ENCODE assay signal across 8 cellular contexts in the genomic region with DNA sequence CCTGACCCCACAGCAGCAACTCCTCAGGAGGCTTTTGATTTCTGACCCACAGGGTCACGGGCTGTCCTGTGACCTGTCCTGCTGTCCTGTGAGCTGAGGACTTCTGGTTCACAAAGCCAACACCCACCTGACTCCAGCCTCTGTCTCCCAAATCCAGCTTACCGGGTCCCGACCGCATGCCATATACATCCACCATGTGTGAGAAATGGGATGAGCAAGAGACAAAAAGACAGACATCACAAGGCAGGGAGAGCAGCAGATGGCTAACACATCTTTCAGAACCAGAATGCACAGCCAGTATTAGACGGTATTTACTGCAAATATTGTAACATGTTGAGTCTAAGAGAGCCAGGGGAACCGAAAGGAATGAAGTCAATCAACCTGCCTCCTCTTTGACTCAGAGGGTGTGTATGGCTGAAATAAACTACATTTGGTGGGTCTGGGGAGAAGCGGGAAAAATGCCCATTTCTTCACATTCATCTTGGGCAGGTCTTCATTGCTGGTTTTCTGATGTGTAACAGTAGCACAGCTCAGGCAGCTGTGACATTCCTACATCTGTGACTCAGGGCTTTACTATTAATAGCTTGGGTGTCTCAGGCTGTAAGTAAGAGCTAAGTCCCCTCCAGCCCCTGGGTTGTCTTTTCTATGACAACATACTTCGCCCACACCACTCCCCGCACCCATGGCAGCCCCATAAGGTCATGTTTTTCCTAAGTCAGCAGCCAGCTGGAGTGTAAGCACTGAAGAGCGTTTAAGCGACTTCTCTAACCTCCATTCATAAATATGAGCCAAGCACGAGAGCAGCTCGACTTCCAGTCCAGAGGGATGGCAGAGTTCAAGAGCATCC. TPM values are rescaled to one million over a fixed set of nuclear protein-coding genes. Genes with fewer than 3 reads are reported as not detected.
DNase-seq lines count a peak whose midpoint lies in the region; ATAC-seq and TF ChIP-seq lines count a peak whose summit lies in the region.

No MANE protein-coding gene starts in this region.

- peak overlapping the region; percentile 74 to 79 for H3K27ac ChIP-seq in breast epithelium
- H3K27ac ChIP-seq in layer of hippocampus (ENCODE audit: low read depth, low read length), result peak overlapping the region; percentile 32
- H3K27ac ChIP-seq in thyroid gland, result peak overlapping the region; percentile 90 to 95 (median 92)
- H3K27ac ChIP-seq in CD8-positive, alpha-beta T cell (ENCODE audit: low read depth, low read length), result no peak overlapping the region

- H3K36me3 Mint-ChIP-seq in CD8-positive, alpha-beta T cell, result no peaks in the 10 kb centered on the region

- H3K4me1 ChIP-seq in ES-I3 (ENCODE audit: insufficient read depth, low read length) (peaks cover 29% of the 10 kb centered on the region), breast epithelium (peaks cover 0 to 13% of the 10 kb centered on the region in 2 donors), thyroid gland (peaks cover 33 to 47% of the 10 kb centered on the region in 2 donors)
- H3K4me1 ChIP-seq in CD8-positive, alpha-beta T cell (ENCODE audit: insufficient read depth, low read length), result peaks cover 12% of the 10 kb centered on the region

- intact Hi-C loops in breast epithelium (cut with DNase I; ENCODE audit: low total_unique reads) (no loop called here), thyroid gland (cut with DNase I) (loop anchor here (10.0 kb wide), 1 partner anchor 62 kb away; no protein-coding TSS in a partner anchor)
- intact Hi-C loops in CD8-positive, alpha-beta T cell (cut with DNase I, micrococcal nuclease), result no loop called here

- H3K9ac ChIP-seq in ES-I3 (ENCODE audit: low read depth, low read length), result peak overlapping the region; percentile 85; the same call in 1 of the 2 replicates

- no peak for ATAC-seq in CD8-positive, alpha-beta T cell
- ATAC-seq in GM19455 (IDR thresholded peaks at IDR 0.05; ENCODE audit: unreplicated experiment), result no peak
- no peak for ATAC-seq in HG03460 (IDR thresholded peaks at IDR 0.05; ENCODE audit: unreplicated experiment)

- POLR2A ChIA-PET in CD8-positive, alpha-beta T cell (lab: Charles Lee), result no interaction called here

- H3K9me3 Mint-ChIP-seq in CD8-positive, alpha-beta T cell, result no peaks in the 10 kb centered on the region

- TF ChIP-seq CTCF in breast epithelium (IDR thresholded peaks at IDR 0.05) (no peak), thyroid gland (IDR thresholded peaks at IDR 0.05) (no peak)
- TF ChIP-seq CTCF in CD8-positive, alpha-beta T cell (IDR thresholded peaks at IDR 0.05), result no peak

- H3K36me3 ChIP-seq in ES-I3 (ENCODE audit: insufficient read depth, low read length), result no peaks in the 10 kb centered on the region
- H3K36me3 ChIP-seq in breast epithelium, result no peaks in the 10 kb centered on the region
- no peaks in the 10 kb centered on the region for H3K36me3 ChIP-seq in thyroid gland
- H3K36me3 ChIP-seq in CD8-positive, alpha-beta T cell (ENCODE audit: insufficient read depth, low read length), result no peaks in the 10 kb centered on the region

- CTCF ChIA-PET in CD8-positive, alpha-beta T cell (lab: Charles Lee), result no interaction called here

- H3K27me3 Mint-ChIP-seq in CD8-positive, alpha-beta T cell (ENCODE audit: low read depth), result peaks cover 53% of the 10 kb centered on the region

- H3K4me3 Mint-ChIP-seq in CD8-positive, alpha-beta T cell, result no peak overlapping the region

- H3K27me3 ChIP-seq in breast epithelium (no peaks in the 10 kb centered on the region), layer of hippocampus (ENCODE audit: control insufficient read depth, insufficient read depth, low read length) (peaks cover 4% of the 10 kb centered on the region), thyroid gland (no peaks in the 10 kb centered on the region)
- peaks cover 19% of the 10 kb centered on the region for H3K27me3 ChIP-seq in CD8-positive, alpha-beta T cell (ENCODE audit: insufficient read depth, low read length)

- 33 to 48% methylated on average over 12 to 13 of the region's 13 CpGs for WGBS in thyroid gland, 2 donors

- DNase-seq in HT-29 (ENCODE audit: low spot score), result peak; percentile 64
- DNase-seq in breast epithelium (ENCODE audit: low spot score in 2 of 2), result no peak
- DNase-seq in thyroid gland, result peak; percentile 83 to 85
- no peak for DNase-seq in CD8-positive, alpha-beta T cell

- H3K9me3 ChIP-seq in ES-I3 (ENCODE audit: control insufficient read depth, insufficient read depth, low read length), result no peaks in the 10 kb centered on the region
- H3K9me3 ChIP-seq in breast epithelium, result no peaks in the 10 kb centered on the region
- no peaks in the 10 kb centered on the region for H3K9me3 ChIP-seq in thyroid gland
- no peaks in the 10 kb centered on the region for H3K9me3 ChIP-seq in CD8-positive, alpha-beta T cell (ENCODE audit: low read length)

- H3K4me3 ChIP-seq in breast epithelium, result peak overlapping the region in 2 of 3 donors; percentile 60 to 72
- H3K4me3 ChIP-seq in thyroid gland (replicated peaks in 1 of 3), result no peak overlapping the region
- H3K4me3 ChIP-seq in CD8-positive, alpha-beta T cell (ENCODE audit: low read depth, low read length), result no peak overlapping the region

- H3K27ac Mint-ChIP-seq in CD8-positive, alpha-beta T cell, result no peak overlapping the region

- TF ChIP-seq POLR2A in breast epithelium (IDR thresholded peaks at IDR 0.05), result no peak
- TF ChIP-seq POLR2A in thyroid gland (IDR thresholded peaks at IDR 0.05), result peak in 1 of 2 donors; percentile 62

- H3K4me1 Mint-ChIP-seq in CD8-positive, alpha-beta T cell (ENCODE audit: low read depth), result peaks cover 17% of the 10 kb centered on the region

RNA-seq across cellular contexts. Expression of gene ABLIM1, which starts 25.0 kb away (rescaled TPM):
- 45.9 and 52.1 TPM in 2 replicates for total RNA-seq in HT-29 (2014; rRNA removed; shearing (Covaris generic))
- total RNA-seq in breast epithelium, result 100 to 1,000 TPM in 2 of 3 donors, 10 to 100 TPM in 1; 89.0 to 216 (median 131) TPM
- total RNA-seq in thyroid gland, result 100 to 1,000 TPM; 225 to 404 (median 382) TPM
- total RNA-seq in CD8-positive, alpha-beta T cell, result 100 to 1,000 TPM; 293 to 298 TPM

Comparison
In these comparisons a context has a peak if more than half of its experiments do, and no peak if none do; other contexts are left out.
1. DNase-seq: peak in HT-29 (single experiment) and thyroid gland (2 of 2); none in breast epithelium (0 of 2) and CD8-positive, alpha-beta T cell (0 of 7).
2. H3K4me3 ChIP-seq: peak in breast epithelium (2 of 3); none in thyroid gland (0 of 3) and CD8-positive, alpha-beta T cell (single experiment).